In genomic region chr1:88984553-88984945, GRCh38 we compare ENCODE assay signal across 10 cellular contexts. TPM values are rescaled to one million over a fixed set of nuclear protein-coding genes. Genes with fewer than 3 reads are reported as not detected.
DNase-seq lines count a peak whose midpoint lies in the region; ATAC-seq and TF ChIP-seq lines count a peak whose summit lies in the region.
"Had no signal": no experiment of that assay in that cellular context is flagged by ENCODE, and none has a peak within 500 bp of the region (broad histone marks: within the 10 kb centered on the region; RNA-seq: fewer than 3 reads in every experiment).

No MANE protein-coding gene starts in this region.

- H3K9me3 Mint-ChIP-seq in Calu3 (ENCODE audit: low read depth, unreplicated experiment) (no peaks in the 10 kb centered on the region), progenitor cell of endocrine pancreas (ENCODE audit: low read depth) (peaks cover 7% of the 10 kb centered on the region), H9 (no peaks in the 10 kb centered on the region)

- peak overlapping the region; percentile 55 for H3K4me3 Mint-ChIP-seq in Calu3 (ENCODE audit: low read depth, unreplicated experiment)
- H3K4me3 Mint-ChIP-seq in progenitor cell of endocrine pancreas (ENCODE audit: low read depth), result no peak overlapping the region
- no peak overlapping the region for H3K4me3 Mint-ChIP-seq in H9

- H3K9me3 ChIP-seq in PC-9 (ENCODE audit: insufficient read depth, low read depth), result no peaks in the 10 kb centered on the region
- no peaks in the 10 kb centered on the region for H3K9me3 ChIP-seq in H9 (ENCODE audit: control insufficient read depth, low read depth, low read length)
- H3K9me3 ChIP-seq in trophoblast cell (ENCODE audit: insufficient read depth, low read depth, low read length), result no peaks in the 10 kb centered on the region
- H3K9me3 ChIP-seq: HAP-1 had no signal

- no peak overlapping the region for H3K9ac ChIP-seq in H9 (ENCODE audit: extremely low read depth, insufficient read length, low read length)
- no peak overlapping the region for H3K9ac ChIP-seq in trophoblast cell (ENCODE audit: low read length)
- H3K9ac ChIP-seq: KMS-11 had no signal

- no peak overlapping the region for H3T11ph ChIP-seq in H9 (ENCODE audit: low read length)

- H3K4me3 ChIP-seq in PC-9, result no peak overlapping the region
- H3K4me3 ChIP-seq in coronary artery, result peak overlapping the region; percentile 59
- H3K4me3 ChIP-seq in trophoblast cell (ENCODE audit: low read depth, low read length), result no peak overlapping the region
- H3K4me3 ChIP-seq: HAP-1 had no signal

- H3K4ac ChIP-seq in H9 (ENCODE audit: low read depth, low read length), result no peak overlapping the region
- H3K4ac ChIP-seq in trophoblast cell (ENCODE audit: low read depth, low read length), result no peak overlapping the region

- H2BK12ac ChIP-seq in H9 (ENCODE audit: insufficient read length, low read depth, low read length) (no peak overlapping the region), trophoblast cell (ENCODE audit: low read length) (no peak overlapping the region)

- peaks cover 16% of the 10 kb centered on the region for H3K79me1 ChIP-seq in H9 (ENCODE audit: insufficient read depth, low read depth, low read length, poor library complexity, severe bottlenecking)
- H3K79me1 ChIP-seq in trophoblast cell (ENCODE audit: low read length), result no peaks in the 10 kb centered on the region

- intact Hi-C loops in Calu3 (cut with micrococcal nuclease; ENCODE audit: unreplicated experiment), result no loop called here
- intact Hi-C loops in PC-9 (cut with micrococcal nuclease; ENCODE audit: unreplicated experiment), result no loop called here

- no peak overlapping the region for H2BK20ac ChIP-seq in H9 (ENCODE audit: low read depth, low read length, poor library complexity, severe bottlenecking)

- no peak overlapping the region for H2BK5ac ChIP-seq in H9 (ENCODE audit: insufficient read length, low read length)
- H2BK5ac ChIP-seq in trophoblast cell (ENCODE audit: low read depth, low read length, poor library complexity), result no peak overlapping the region

- H3K23ac ChIP-seq in H9 (ENCODE audit: insufficient read length, low read depth, low read length) (no peak overlapping the region), trophoblast cell (ENCODE audit: low read length) (no peak overlapping the region)

- no peaks in the 10 kb centered on the region for H4K20me1 ChIP-seq in PC-9 (ENCODE audit: insufficient read depth)
- H4K20me1 ChIP-seq in H9 (ENCODE audit: control insufficient read depth, insufficient read depth, insufficient read length), result peaks cover 3% of the 10 kb centered on the region

- no peak overlapping the region for H4K91ac ChIP-seq in H9 (ENCODE audit: insufficient read length, low read depth, low read length)
- no peak overlapping the region for H4K91ac ChIP-seq in trophoblast cell (ENCODE audit: low read depth, low read length)

- no peak for TF ChIP-seq CTCF in Calu3 (IDR thresholded peaks at IDR 0.05; ENCODE audit: unreplicated experiment)
- no peak for TF ChIP-seq CTCF in PC-9 (conservative IDR thresholded peaks at IDR 0.05)
- no peak for TF ChIP-seq CTCF in coronary artery (IDR thresholded peaks at IDR 0.05)
- TF ChIP-seq CTCF in progenitor cell of endocrine pancreas (IDR thresholded peaks at IDR 0.05; ENCODE audit: unreplicated experiment), result no peak
- no peak for TF ChIP-seq CTCF in H9 (conservative IDR thresholded peaks at IDR 0.05)

- H3K56ac ChIP-seq in H9 (ENCODE audit: insufficient read length, low read depth, low read length), result no peak overlapping the region

- H3K4me1 ChIP-seq in PC-9 (replicated peaks; ENCODE audit: insufficient read depth), result peaks cover 18% of the 10 kb centered on the region
- no peaks in the 10 kb centered on the region; the same call in 1 of the 2 replicates for H3K4me1 ChIP-seq in H9 (ENCODE audit: insufficient read depth, low read length)
- H3K4me1 ChIP-seq in trophoblast cell (ENCODE audit: control insufficient read depth in 1 of 2, insufficient read depth in 2 of 2, low read length in 2 of 2), result peaks cover 0 to 3% of the 10 kb centered on the region in 2 experiments

- H2AK5ac ChIP-seq in H9 (ENCODE audit: insufficient read length, low read length) (no peak overlapping the region), trophoblast cell (ENCODE audit: low read length) (no peak overlapping the region)

- H3K14ac ChIP-seq in H9 (ENCODE audit: insufficient read depth, low read length) (no peak overlapping the region), trophoblast cell (ENCODE audit: low read length) (no peak overlapping the region)

- no peak overlapping the region for H4K8ac ChIP-seq in H9 (replicated peaks; ENCODE audit: insufficient read length, low read depth, low read length)
- H4K8ac ChIP-seq in trophoblast cell (ENCODE audit: low read depth, low read length), result no peak overlapping the region

- H3F3A ChIP-seq in PC-9 (ENCODE audit: insufficient read depth, low read depth), result peaks cover 18% of the 10 kb centered on the region

- ATAC-seq in HG02759 (IDR thresholded peaks at IDR 0.05; ENCODE audit: unreplicated experiment), result no peak

- H3K27me3 ChIP-seq in PC-9 (ENCODE audit: insufficient read depth, low read depth), result no peaks in the 10 kb centered on the region
- H3K27me3 ChIP-seq in H9 (ENCODE audit: insufficient read depth, low read length), result no peaks in the 10 kb centered on the region
- no peaks in the 10 kb centered on the region for H3K27me3 ChIP-seq in trophoblast cell (ENCODE audit: insufficient read depth, low read length)

- H4K12ac ChIP-seq in trophoblast cell (ENCODE audit: low read depth, low read length), result no peak overlapping the region

- H3K18ac ChIP-seq in H9 (ENCODE audit: insufficient read length, low read depth, low read length), result no peak overlapping the region
- no peak overlapping the region for H3K18ac ChIP-seq in trophoblast cell (ENCODE audit: low read length)

- no peak overlapping the region for H2BK15ac ChIP-seq in H9 (ENCODE audit: low read depth, low read length)

- CTCF ChIA-PET in Calu3 (lab: Charles Lee) (interaction anchor here (0.7 to 2.2 kb wide), 7 partner anchors 11 to 469 kb away, joined by 3 to 11 read pairs (median 6); no protein-coding TSS in a partner anchor), PC-9 (lab: Charles Lee) (interaction anchor here (0.7 kb wide), 4 partner anchors 14 to 379 kb away, joined by 3 to 7 read pairs (median 4); partner anchors contain the start of gene GBP1)

- H2AFZ ChIP-seq in PC-9, result no peak overlapping the region
- H2AFZ ChIP-seq in H9 (ENCODE audit: low read length), result no peak overlapping the region
- no peak overlapping the region for H2AFZ ChIP-seq in trophoblast cell (ENCODE audit: insufficient read depth, low read length, poor library complexity)

- no peak overlapping the region for H4K5ac ChIP-seq in H9 (ENCODE audit: insufficient read length, low read depth, low read length)

- no peaks in the 10 kb centered on the region for H3K9me2 ChIP-seq in PC-9 (ENCODE audit: insufficient read depth)

- H3K27me3 Mint-ChIP-seq in Calu3 (ENCODE audit: unreplicated experiment) (no peaks in the 10 kb centered on the region), progenitor cell of endocrine pancreas (no peaks in the 10 kb centered on the region), H9 (ENCODE audit: low read depth) (no peaks in the 10 kb centered on the region)

- H3K27ac ChIP-seq in PC-9 (peak overlapping the region; percentile 21), coronary artery (peak overlapping the region; percentile 33 to 68), H9 (ENCODE audit: insufficient read length, low read depth, low read length) (no peak overlapping the region), trophoblast cell (ENCODE audit: low read depth, low read length) (no peak overlapping the region)
- H3K27ac ChIP-seq: KMS-11 had no signal

- DNase-seq in Calu3, result no peak
- no peak for DNase-seq in PC-9
- DNase-seq in coronary artery (ENCODE audit: low spot score), result no peak
- no peak for DNase-seq in progenitor cell of endocrine pancreas (ENCODE audit: low spot score, unreplicated experiment)
- no peak for DNase-seq in SKM-1 treated with dmso at 0.1 percent for 144 hours (lab: John Stamatoyannopoulos, UW; ENCODE audit: unreplicated experiment)
- DNase-seq in H9, result no peak
- no peak for DNase-seq in trophoblast cell

- peaks cover 47% of the 10 kb centered on the region for H3K36me3 Mint-ChIP-seq in Calu3 (ENCODE audit: insufficient read depth, unreplicated experiment)
- peaks cover 36% of the 10 kb centered on the region for H3K36me3 Mint-ChIP-seq in progenitor cell of endocrine pancreas (ENCODE audit: insufficient read depth)
- H3K36me3 Mint-ChIP-seq in H9 (ENCODE audit: insufficient read depth in 1 of 3, low read depth in 3 of 3), result peaks cover 27 to 50% (median 45%) of the 10 kb centered on the region in 3 experiments

- H3K27ac Mint-ChIP-seq in Calu3 (ENCODE audit: unreplicated experiment), result peak overlapping the region; percentile 89
- peak overlapping the region; percentile 41 for H3K27ac Mint-ChIP-seq in progenitor cell of endocrine pancreas
- H3K27ac Mint-ChIP-seq in H9, result peak overlapping the region in 1 of 3 experiments; percentile 91; a peak in 2 of 7 replicates

- H2BK120ac ChIP-seq in H9 (ENCODE audit: low read depth, low read length, poor library complexity, severe bottlenecking) (no peak overlapping the region), trophoblast cell (ENCODE audit: insufficient read depth, low read length, poor library complexity) (no peak overlapping the region)

- H3K4me2 ChIP-seq in PC-9 (no peak overlapping the region), H9 (ENCODE audit: insufficient read depth, insufficient read length, low read length) (no peak overlapping the region), trophoblast cell (ENCODE audit: low read length) (no peak overlapping the region)
- H3K4me2 ChIP-seq: KMS-11 had no signal

- no peaks in the 10 kb centered on the region for H3K23me2 ChIP-seq in H9 (ENCODE audit: insufficient read length, low read depth, low read length, poor library complexity, severe bottlenecking)

- H3K36me3 ChIP-seq in PC-9 (ENCODE audit: low read depth) (peaks cover 46% of the 10 kb centered on the region), trophoblast cell (ENCODE audit: control insufficient read depth in 1 of 2, insufficient read depth in 2 of 2, low read length in 2 of 2) (peaks cover 9 to 10% of the 10 kb centered on the region in 2 experiments)

- WGBS in H9 (ENCODE audit: extremely low coverage, insufficient read length, low lambda C conversion rate), result no CpG with 5 or more reads among the region's 1 CpG
- no CpG with 5 or more reads among the region's 1 CpG for WGBS in trophoblast cell (ENCODE audit: extremely low coverage, insufficient coverage, insufficient read length)

- H3K79me2 ChIP-seq in PC-9 (ENCODE audit: low read depth) (peaks cover 92% of the 10 kb centered on the region), H9 (ENCODE audit: insufficient read depth, low read length) (peaks cover 18% of the 10 kb centered on the region; the same call in 1 of the 2 replicates), trophoblast cell (ENCODE audit: control insufficient read depth, insufficient read depth, low read length, poor library complexity) (peaks cover 4% of the 10 kb centered on the region)

- no TSS peak for BruUV-seq in Calu3 (replicated peaks; lab: Mats Ljungman, UMichigan)
- no TSS peak for BruUV-seq in PC-9 (replicated peaks; lab: Mats Ljungman, UMichigan)

- peaks cover 69% of the 10 kb centered on the region for H3K4me1 Mint-ChIP-seq in Calu3 (ENCODE audit: low read depth, unreplicated experiment)
- peaks cover 6% of the 10 kb centered on the region for H3K4me1 Mint-ChIP-seq in progenitor cell of endocrine pancreas (ENCODE audit: low read depth)
- H3K4me1 Mint-ChIP-seq in H9, result peaks cover 0 to 19% of the 10 kb centered on the region in 2 experiments; a peak in 2 of 4 replicates

- POLR2A ChIA-PET in PC-9 (lab: Charles Lee; ENCODE audit: unreplicated experiment), result interaction anchor here (0.6 kb wide), 1 partner anchor 301 kb away, joined by 7 read pairs; no protein-coding TSS in a partner anchor

RNA-seq across cellular contexts. Expression of gene KYAT3, which starts 7.9 kb away (rescaled TPM):
- total RNA-seq in Calu3 (2022), result 23.1 and 23.6 TPM in 2 replicates
- total RNA-seq in PC-9 (2021), result 13.6 and 16.6 TPM in 2 replicates
- 54.7 and 56.2 TPM in 2 replicates for total RNA-seq in progenitor cell of endocrine pancreas
- 53.3 and 56.1 TPM in 2 replicates for total RNA-seq in H9 (2021)
- 29.6 and 30.1 TPM in 2 replicates for polyA plus RNA-seq in trophoblast cell (2013)

RNA-seq across cellular contexts. Expression of gene RBMXL1, which starts 7.9 kb away (rescaled TPM):
- total RNA-seq in Calu3 (2022) (38.9 and 42.9 TPM in 2 replicates), PC-9 (2021) (8.2 and 9.7 TPM in 2 replicates), progenitor cell of endocrine pancreas (14.4 and 15.0 TPM in 2 replicates), H9 (2021) (35.3 and 35.4 TPM in 2 replicates)
- 7.3 and 7.5 TPM in 2 replicates for polyA plus RNA-seq in trophoblast cell (2013)

RNA-seq across cellular contexts. Expression of gene GBP3, which starts 38.1 kb away (rescaled TPM):
- total RNA-seq in Calu3 (2022) (60.0 and 95.4 TPM in 2 replicates), PC-9 (2021) (17.7 and 22.6 TPM in 2 replicates), progenitor cell of endocrine pancreas (not detected in 2 replicates), H9 (2021) (not detected in 2 replicates)
- 0.38 and 0.54 TPM in 2 replicates for polyA plus RNA-seq in trophoblast cell (2013)

Comparison
In these comparisons a context has a peak if more than half of its experiments do, and no peak if none do; other contexts are left out.
1. H3K27ac ChIP-seq: peak in PC-9 (single experiment) and coronary artery (2 of 2); none in H9 (single experiment) and trophoblast cell (single experiment).
2. RNA of gene GBP3, which starts 38.1 kb away (total RNA-seq): 60.0 to 95.4 TPM in Calu3 and 17.7 to 22.6 TPM in PC-9; not detected in progenitor cell of endocrine pancreas and not detected in H9; every median in the first group is over 10 times any median in the second.